Comparison of ENCODE assay signal across 27 cellular contexts in the genomic region with DNA sequence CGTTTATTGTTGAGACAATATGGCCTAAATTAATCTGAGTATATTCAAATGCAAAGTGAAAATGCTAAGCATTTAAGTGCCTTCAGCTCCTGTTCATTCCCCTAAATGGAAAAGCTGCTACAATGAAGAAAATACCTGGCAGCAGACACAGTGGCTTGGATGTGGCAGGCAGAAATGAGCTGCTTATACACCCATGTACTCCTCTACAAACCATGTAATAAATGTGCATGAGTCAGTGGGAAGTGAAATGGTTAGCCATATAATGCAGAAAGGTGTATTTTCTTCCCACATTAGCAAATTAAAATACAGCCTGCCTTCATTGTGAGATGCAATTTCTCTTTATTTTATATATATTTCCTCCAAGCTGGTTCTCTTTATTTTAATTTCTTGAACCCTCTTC.
DNase-seq lines count a peak whose midpoint lies in the region; ATAC-seq and TF ChIP-seq lines count a peak whose summit lies in the region.
"Had no signal": no experiment of that assay in that cellular context is flagged by ENCODE, and none has a peak within 500 bp of the region (broad histone marks: within the 10 kb centered on the region; RNA-seq: fewer than 3 reads in every experiment).

No MANE protein-coding gene starts in this region.

- H3K4me1 ChIP-seq in HAP-1 (peaks cover 13% of the 10 kb centered on the region), gastroesophageal sphincter (peaks cover 0 to 24% (median 7%) of the 10 kb centered on the region in 3 donors), transverse colon (peaks cover 0 to 13% (median 0%) of the 10 kb centered on the region in 4 donors), upper lobe of left lung (no peaks in the 10 kb centered on the region)
- H3K4me1 ChIP-seq: Caco-2 had no signal

- no peak for TF ChIP-seq EP300 in gastroesophageal sphincter (IDR thresholded peaks at IDR 0.05)
- no peak for TF ChIP-seq EP300 in transverse colon (IDR thresholded peaks at IDR 0.05; ENCODE audit: low read depth)
- TF ChIP-seq EP300 in upper lobe of left lung (IDR thresholded peaks at IDR 0.05) = no peak

- no peaks in the 10 kb centered on the region for H3K9me3 Mint-ChIP-seq in nephron
- H3K9me3 Mint-ChIP-seq: IgD-negative memory B cell had no signal

- ATAC-seq in gastroesophageal sphincter (no peak), upper lobe of left lung (ENCODE audit: low FRiP score in 2 of 2) (no peak)
- ATAC-seq: CD8-positive, alpha-beta T cell; HCT116 had no signal

- H3K9me3 ChIP-seq in HAP-1 (no peaks in the 10 kb centered on the region), gastroesophageal sphincter (no peaks in the 10 kb centered on the region), transverse colon (no peaks in the 10 kb centered on the region), upper lobe of left lung (no peaks in the 10 kb centered on the region)
- H3K9me3 ChIP-seq: Caco-2 had no signal

- H3K27ac Mint-ChIP-seq in nephron = peak overlapping the region in 2 of 3 experiments; percentile 17 to 74
- H3K27ac Mint-ChIP-seq: CD8-positive, alpha-beta T cell; IgD-negative memory B cell had no signal

- in situ Hi-C loops in HAP-1 (cut with MboI; ENCODE audit: low sequenced_read_pairs) = no loop called here
- in situ Hi-C loops in transverse colon (cut with MboI; ENCODE audit: low pct_ligation_motif_present in 1 of 4, low pct_unique_long_range_greater_than_20kb in 1 of 4, low sequenced_read_pairs in 3 of 4) = no loop called here

- H3K27me3 Mint-ChIP-seq in nephron (ENCODE audit: low read depth) = no peaks in the 10 kb centered on the region
- H3K27me3 Mint-ChIP-seq: IgD-negative memory B cell had no signal

- H3K4me1 Mint-ChIP-seq in nephron = peaks cover 23% of the 10 kb centered on the region
- H3K4me1 Mint-ChIP-seq: IgD-negative memory B cell had no signal

- H3K27me3 ChIP-seq in HAP-1 (ENCODE audit: low read depth) (no peaks in the 10 kb centered on the region), gastroesophageal sphincter (no peaks in the 10 kb centered on the region), transverse colon (no peaks in the 10 kb centered on the region), upper lobe of left lung (no peaks in the 10 kb centered on the region)

- H3K27ac ChIP-seq in gastroesophageal sphincter = peak overlapping the region in 3 of 4 donors; percentile 29 to 44 (median 30)
- H3K27ac ChIP-seq in transverse colon = peak overlapping the region in 3 of 4 donors; percentile 8 to 44 (median 24)
- no peak overlapping the region for H3K27ac ChIP-seq in upper lobe of left lung
- H3K27ac ChIP-seq: C4-2B, GM23248, PC-9, RWPE1 had no signal

- no peak overlapping the region for H3K4me3 ChIP-seq in HAP-1
- H3K4me3 ChIP-seq in gastroesophageal sphincter = no peak overlapping the region
- H3K4me3 ChIP-seq in transverse colon = no peak overlapping the region
- H3K4me3 ChIP-seq in upper lobe of left lung = no peak overlapping the region
- H3K4me3 ChIP-seq: GM23248, PC-9 had no signal

- intact Hi-C loops in transverse colon (cut with DNase I; ENCODE audit: low total_unique reads) = no loop called here

- DNase-seq in HAP-1 (ENCODE audit: low spot score in 2 of 2) (peak; percentile 10 to 35), transverse colon (no peak), NOMO-1 treated with dmso at 0.1 percent for 144 hours (lab: John Stamatoyannopoulos, UW; ENCODE audit: unreplicated experiment) (no peak), upper lobe of left lung (no peak), DMS 273 (lab: John Stamatoyannopoulos, UW; ENCODE audit: unreplicated experiment) (no peak)
- DNase-seq: AML-193; Caco-2; CD8-positive, alpha-beta T cell; DMS 273 treated with DMSO at 0.1 percent for 48 hours; DMS79; GM23248; NCI-H1048; NCI-H1417; NCI-H1694; NCI-H2029 treated with DMSO at 0.1 percent for 48 hours; NCI-H446 treated with DMSO at 0.1 percent for 48 hours; NCI-H526; NCI-H82; NK-92 treated with Interleukin-12 subunit alpha and Interleukin-12 subunit beta, amount 100 ng/mL, for 24 hours; PC-9; SHP77 had no signal

- no peak overlapping the region for H3K4me3 Mint-ChIP-seq in nephron
- H3K4me3 Mint-ChIP-seq: CD8-positive, alpha-beta T cell; IgD-negative memory B cell had no signal

- 7 to 11% methylated on average over 1 of the region's 1 CpG for WGBS in gastroesophageal sphincter (ENCODE audit: low coverage in 1 of 2), 2 donors
- WGBS in transverse colon (ENCODE audit: low coverage in 1 of 2), 2 donors = 49 to 63% methylated on average over 1 of the region's 1 CpG
- 49 to 66% methylated on average over 1 of the region's 1 CpG for WGBS in upper lobe of left lung, 2 donors

- H3K36me3 ChIP-seq in HAP-1 (replicated peaks) = no peaks in the 10 kb centered on the region
- no peaks in the 10 kb centered on the region for H3K36me3 ChIP-seq in gastroesophageal sphincter
- H3K36me3 ChIP-seq in transverse colon = no peaks in the 10 kb centered on the region
- no peaks in the 10 kb centered on the region for H3K36me3 ChIP-seq in upper lobe of left lung

- no peaks in the 10 kb centered on the region for H3K36me3 Mint-ChIP-seq in nephron (ENCODE audit: low read depth)
- H3K36me3 Mint-ChIP-seq: CD8-positive, alpha-beta T cell; IgD-negative memory B cell had no signal

- no peak for TF ChIP-seq POLR2A in gastroesophageal sphincter (IDR thresholded peaks at IDR 0.05)
- no peak for TF ChIP-seq POLR2A in transverse colon (IDR thresholded peaks at IDR 0.05)
- TF ChIP-seq POLR2A in upper lobe of left lung (IDR thresholded peaks at IDR 0.05) = no peak

- TF ChIP-seq CTCF in gastroesophageal sphincter (IDR thresholded peaks at IDR 0.05) = no peak
- no peak for TF ChIP-seq CTCF in nephron (IDR thresholded peaks at IDR 0.05; ENCODE audit: unreplicated experiment in 3 of 3)
- no peak for TF ChIP-seq CTCF in transverse colon (IDR thresholded peaks at IDR 0.05)
- no peak for TF ChIP-seq CTCF in upper lobe of left lung (IDR thresholded peaks at IDR 0.05)

Comparison
In these comparisons a context has a peak if more than half of its experiments do, and no peak if none do; other contexts are left out.
1. DNase-seq: peak in HAP-1 (2 of 2); none in transverse colon (single experiment), NOMO-1 treated with dmso at 0.1 percent for 144 hours (single experiment), upper lobe of left lung (0 of 2) and DMS 273 (single experiment).
2. H3K27ac ChIP-seq: peak in gastroesophageal sphincter (3 of 4) and transverse colon (3 of 4); none in upper lobe of left lung (0 of 4).